In the genomic region with DNA sequence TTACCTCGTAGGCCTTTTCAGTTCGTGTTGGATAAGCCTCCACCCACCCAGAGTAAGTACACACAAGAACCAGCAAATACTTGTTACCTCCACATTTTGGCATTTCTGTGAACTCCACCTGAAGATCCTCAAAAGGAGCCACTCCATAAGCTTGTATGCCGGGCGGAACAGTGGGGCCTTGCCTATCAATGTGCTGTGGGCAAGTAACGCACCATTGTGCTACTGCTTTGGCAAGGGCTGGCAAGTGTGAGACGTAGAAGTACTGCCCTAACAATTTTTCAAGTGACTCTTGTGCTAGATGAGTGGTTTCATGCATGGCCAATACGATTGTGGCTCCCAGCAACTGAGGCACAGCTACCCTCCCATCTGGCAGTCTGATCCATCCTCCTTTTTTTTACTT, we compare ENCODE assay signal across 2 cellular contexts. TPM values are rescaled to one million over a fixed set of nuclear protein-coding genes. Genes with fewer than 3 reads are reported as not detected.
"Had no signal": no experiment of that assay in that cellular context is flagged by ENCODE, and none has a peak within 500 bp of the region (broad histone marks: within the 10 kb centered on the region; RNA-seq: fewer than 3 reads in every experiment).

No MANE protein-coding gene starts in this region.

RNA-seq across cellular contexts. Expression of a gene that starts 25.3 kb away (rescaled TPM):
- total RNA-seq: subcutaneous adipose tissue, vagina had no signal
